8 cellular contexts compared by ENCODE assay signal in the genomic region with DNA sequence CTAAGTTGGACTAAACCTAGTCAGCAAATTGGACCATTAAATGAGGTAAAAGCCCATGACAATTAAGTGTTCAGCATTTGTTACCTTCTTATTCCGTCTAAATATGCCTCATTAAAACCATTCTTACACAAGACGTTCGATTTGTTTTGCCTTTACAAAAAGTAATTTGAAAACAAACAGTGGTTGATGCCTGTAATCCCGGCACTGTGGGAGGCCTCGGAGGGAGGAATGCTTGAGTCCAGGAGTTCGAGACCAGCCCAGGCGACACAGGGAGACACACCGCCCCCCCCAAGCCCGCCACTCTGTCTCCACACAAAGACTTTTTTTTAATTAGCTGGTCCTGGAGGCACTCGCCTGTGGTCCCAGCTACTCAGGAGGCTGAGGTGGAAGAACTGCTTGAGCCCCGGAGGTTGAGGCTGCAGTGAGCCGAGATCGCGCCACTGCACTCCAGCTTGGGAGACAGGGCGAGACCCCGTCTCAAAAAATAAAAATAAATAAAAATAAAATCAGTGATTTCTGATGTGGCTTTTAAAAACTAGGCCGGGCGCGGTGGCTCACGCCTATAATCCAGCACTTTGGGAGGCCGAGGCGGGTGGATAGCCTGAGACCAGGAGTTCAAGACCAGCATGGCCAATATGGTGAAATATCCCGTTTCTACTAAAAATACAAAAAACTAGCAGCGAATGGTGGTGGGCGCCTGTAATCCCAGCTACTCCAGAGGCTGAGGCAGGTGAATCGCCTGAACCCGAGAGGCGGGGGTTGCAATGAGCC. TPM values are rescaled to one million over a fixed set of nuclear protein-coding genes. Genes with fewer than 3 reads are reported as not detected.
DNase-seq lines count a peak whose midpoint lies in the region; ATAC-seq, FAIRE-seq and TF ChIP-seq lines count a peak whose summit lies in the region.

No MANE protein-coding gene starts in this region.

- DNase-seq in NCI-H82 (lab: John Stamatoyannopoulos, UW) (peak; percentile 58), NCI-H82 treated with DMSO at 0.1 percent for 48 hours (lab: John Stamatoyannopoulos, UW; ENCODE audit: unreplicated experiment) (no peak), T-helper 17 cell (no peak), epithelial cell of esophagus (ENCODE audit: low read depth) (no peak), NCI-H1436 treated with DMSO at 0.1 percent for 48 hours (lab: John Stamatoyannopoulos, UW) (no peak), GM19239 (ENCODE audit: insufficient read length, low spot score) (no peak), frontal cortex (ENCODE audit: low spot score in 2 of 2) (no peak)

- peaks cover 5% of the 10 kb centered on the region for H3K36me3 Mint-ChIP-seq in T-helper 17 cell (ENCODE audit: low read depth)
- peaks cover 20% of the 10 kb centered on the region for H3K36me3 Mint-ChIP-seq in nephron (ENCODE audit: low read depth)

- H3K9me3 ChIP-seq in T-helper 17 cell (ENCODE audit: control insufficient read depth, low read length, poor library complexity, severe bottlenecking) = no peaks in the 10 kb centered on the region

- H3K27me3 Mint-ChIP-seq in T-helper 17 cell = no peaks in the 10 kb centered on the region
- H3K27me3 Mint-ChIP-seq in nephron (ENCODE audit: low read depth) = no peaks in the 10 kb centered on the region

- H3K9me3 Mint-ChIP-seq in nephron = no peaks in the 10 kb centered on the region

- peaks cover 25% of the 10 kb centered on the region for H3K4me1 Mint-ChIP-seq in T-helper 17 cell
- peaks cover 44% of the 10 kb centered on the region for H3K4me1 Mint-ChIP-seq in nephron

- H3K4me3 ChIP-seq in epithelial cell of esophagus (ENCODE audit: low read length) = peak overlapping the region; percentile 78

- H3K4me3 Mint-ChIP-seq in T-helper 17 cell (peak overlapping the region; percentile 99), nephron (peak overlapping the region; percentile 97 to 99 (median 99))

- ATAC-seq in T-helper 17 cell = no peak

- TF ChIP-seq CTCF in epithelial cell of esophagus (IDR thresholded peaks at IDR 0.05; ENCODE audit: insufficient read depth, low read depth, low read length, missing control alignments) (no peak), nephron (IDR thresholded peaks at IDR 0.05; ENCODE audit: unreplicated experiment in 3 of 3) (no peak)

- H3K27ac Mint-ChIP-seq in T-helper 17 cell = peak overlapping the region; percentile 99
- H3K27ac Mint-ChIP-seq in nephron = peak overlapping the region; percentile 96 to 99 (median 98)

- FAIRE-seq in GM19239 (lab: Jason Lieb, UNC) = no peak
- FAIRE-seq in frontal cortex (lab: Jason Lieb, UNC) = no peak

RNA-seq across cellular contexts. Expression of a gene that starts 0.9 kb away (rescaled TPM):
- total RNA-seq in T-helper 17 cell = 100 to 1,000 TPM; 635 to 667 TPM
- 1,330 TPM for total RNA-seq in frontal cortex

RNA-seq across cellular contexts. Expression of a gene that starts 44.5 kb away (rescaled TPM):
- total RNA-seq in T-helper 17 cell (1 to 10 TPM; 1.4 to 3.1 TPM), frontal cortex (11.4 TPM)

RNA-seq across cellular contexts. Expression of a gene that starts 56.5 kb away (rescaled TPM):
- total RNA-seq in T-helper 17 cell (1 to 10 TPM; 1.8 to 3.2 TPM), frontal cortex (2.4 TPM)
